ENCODE assay signal across 22 cellular contexts in genomic region chr12:97910559-97910958, GRCh38.
A peak's percentile ranks its signal among the peaks of the same experiment; 100 is the strongest.
DNase-seq lines count a peak whose midpoint lies in the region; ATAC-seq, FAIRE-seq and TF ChIP-seq lines count a peak whose summit lies in the region.
"Had no signal": no experiment of that assay in that cellular context is flagged by ENCODE, and none has a peak within 500 bp of the region (broad histone marks: within the 10 kb centered on the region; RNA-seq: fewer than 3 reads in every experiment).

No MANE protein-coding gene starts in this region.

- TF ChIP-seq POLR2A in HepG2 (IDR thresholded peaks at IDR 0.05; ENCODE audit: insufficient read depth in 1 of 2, low read depth in 2 of 2, low read length in 2 of 2) (no peak), right lobe of liver (IDR thresholded peaks at IDR 0.05) (no peak), Peyer's patch (IDR thresholded peaks at IDR 0.05) (no peak)

- no peaks in the 10 kb centered on the region for H3F3A ChIP-seq in neural progenitor cell (ENCODE audit: low read depth)

- H3K9me3 ChIP-seq in HepG2 (ENCODE audit: low read length) (no peaks in the 10 kb centered on the region), right lobe of liver (no peaks in the 10 kb centered on the region), neural progenitor cell (ENCODE audit: low read depth) (no peaks in the 10 kb centered on the region), aorta (ENCODE audit: control insufficient read depth, low read length) (no peaks in the 10 kb centered on the region), psoas muscle (no peaks in the 10 kb centered on the region), Peyer's patch (no peaks in the 10 kb centered on the region)
- H3K9me3 ChIP-seq: BLaER1 treated with 17β-estradiol and CSF1 and Interleukin-3, amounts not matched to agents 10 nM and 100 nM; Caco-2 had no signal

- H3K9me3 Mint-ChIP-seq in neural progenitor cell = no peaks in the 10 kb centered on the region
- H3K9me3 Mint-ChIP-seq: CD4-positive, alpha-beta T cell had no signal

- ATAC-seq in HepG2 = no peak
- ATAC-seq in right lobe of liver = no peak
- ATAC-seq in aorta (ENCODE audit: low FRiP score) = peak; percentile 66
- ATAC-seq in psoas muscle = no peak
- ATAC-seq: CD8-positive, alpha-beta T cell had no signal

- no peak overlapping the region for H3K4me2 ChIP-seq in HepG2 (ENCODE audit: low read depth, low read length)
- H3K4me2 ChIP-seq in neural progenitor cell = no peak overlapping the region
- H3K4me2 ChIP-seq: BLaER1 treated with 17β-estradiol and CSF1 and Interleukin-3, amounts not matched to agents 10 nM and 100 nM had no signal

- H3K36me3 ChIP-seq in HepG2 (replicated peaks in 1 of 2; ENCODE audit: control insufficient read depth in 1 of 2, insufficient read depth in 2 of 2, low read length in 2 of 2) (no peaks in the 10 kb centered on the region), right lobe of liver (no peaks in the 10 kb centered on the region), neural progenitor cell (no peaks in the 10 kb centered on the region), aorta (ENCODE audit: control insufficient read depth in 1 of 2, insufficient read depth in 2 of 2, low read length in 1 of 2) (no peaks in the 10 kb centered on the region), psoas muscle (ENCODE audit: insufficient read depth in 1 of 2, low read depth in 1 of 2) (no peaks in the 10 kb centered on the region), Peyer's patch (no peaks in the 10 kb centered on the region)
- H3K36me3 ChIP-seq: BLaER1 treated with 17β-estradiol and CSF1 and Interleukin-3, amounts not matched to agents 10 nM and 100 nM had no signal

- no peaks in the 10 kb centered on the region; a peak in 1 of 5 replicates for H3K27me3 ChIP-seq in HepG2 (ENCODE audit: control insufficient read depth in 1 of 2, insufficient read depth in 2 of 2, low read length in 2 of 2)
- H3K27me3 ChIP-seq in right lobe of liver = no peaks in the 10 kb centered on the region
- no peaks in the 10 kb centered on the region for H3K27me3 ChIP-seq in neural progenitor cell
- no peaks in the 10 kb centered on the region for H3K27me3 ChIP-seq in aorta (ENCODE audit: control insufficient read depth in 1 of 2, insufficient read depth in 2 of 2, low read length in 1 of 2)
- no peaks in the 10 kb centered on the region for H3K27me3 ChIP-seq in psoas muscle (ENCODE audit: insufficient read depth in 3 of 3, low read length in 2 of 3)
- H3K27me3 ChIP-seq in Peyer's patch = no peaks in the 10 kb centered on the region
- H3K27me3 ChIP-seq: BLaER1 treated with 17β-estradiol and CSF1 and Interleukin-3, amounts not matched to agents 10 nM and 100 nM had no signal

- no peak for TF ChIP-seq EP300 in HepG2 (IDR thresholded peaks at IDR 0.05; ENCODE audit: low read depth in 2 of 2, low read length in 2 of 2)
- TF ChIP-seq EP300 in HepG2 (CRISPR knock-in tag; IDR thresholded peaks at IDR 0.05; ENCODE audit: borderline replicate concordance) = no peak

- no peaks in the 10 kb centered on the region for H4K20me1 ChIP-seq in HepG2 (ENCODE audit: insufficient read depth, low read length)
- no peaks in the 10 kb centered on the region for H4K20me1 ChIP-seq in neural progenitor cell (ENCODE audit: low read depth)
- H4K20me1 ChIP-seq: BLaER1 treated with 17β-estradiol and CSF1 and Interleukin-3, amounts not matched to agents 10 nM and 100 nM had no signal

- H3K27ac Mint-ChIP-seq in neural progenitor cell = no peak overlapping the region
- H3K27ac Mint-ChIP-seq: B cell; CD4-positive, alpha-beta T cell; CD8-positive, alpha-beta T cell had no signal

- no peak overlapping the region for H3K27ac ChIP-seq in HepG2 (ENCODE audit: extremely low read length, insufficient read depth, low read length)
- no peak overlapping the region for H3K27ac ChIP-seq in right lobe of liver
- no peak overlapping the region for H3K27ac ChIP-seq in neural progenitor cell
- no peak overlapping the region for H3K27ac ChIP-seq in aorta (ENCODE audit: low read depth in 1 of 2, low read length in 2 of 2)
- no peak overlapping the region for H3K27ac ChIP-seq in psoas muscle
- no peak overlapping the region for H3K27ac ChIP-seq in Peyer's patch
- H3K27ac ChIP-seq: BLaER1 treated with 17β-estradiol and CSF1 and Interleukin-3, amounts not matched to agents 10 nM and 100 nM; C4-2B had no signal

- in situ Hi-C loops in HepG2 (cut with HindIII; ENCODE audit: extremely low pct_ligation_motif_present, low pct_unique_long_range_greater_than_20kb) = no loop called here

- no peak for FAIRE-seq in HepG2 (lab: Jason Lieb, UNC)
- FAIRE-seq: A204.1, D721Med, G401.6, GM12891, GM19239 had no signal

- no peaks in the 10 kb centered on the region for H3K4me1 Mint-ChIP-seq in neural progenitor cell
- H3K4me1 Mint-ChIP-seq: B cell had no signal

- H2AFZ ChIP-seq in HepG2 (ENCODE audit: low read length) = no peak overlapping the region
- peak overlapping the region; percentile 21 for H2AFZ ChIP-seq in neural progenitor cell (replicated peaks)

- CTCF ChIA-PET in HepG2 (lab: Yijun Ruan, JAX; ENCODE audit: low intra/inter-chr PET ratio, low total read pairs) = no interaction called here

- DNase-seq in HepG2 (ENCODE audit: low spot score) = no peak
- no peak for DNase-seq in right lobe of liver
- no peak for DNase-seq in neural progenitor cell (ENCODE audit: low spot score)
- DNase-seq in aorta = no peak
- DNase-seq in psoas muscle = no peak
- DNase-seq in Peyer's patch = no peak
- DNase-seq: 8988T; AML-193; Caco-2; Calu3; CD4-positive, alpha-beta T cell; CD8-positive, alpha-beta T cell; DMS79 treated with DMSO at 0.1 percent for 48 hours; GF-D8 had no signal

- no TSS peak for BruUV-seq in HepG2 (replicated peaks; lab: Mats Ljungman, UMichigan)

- H3K4me3 Mint-ChIP-seq in neural progenitor cell = no peak overlapping the region
- H3K4me3 Mint-ChIP-seq: B cell; CD4-positive, alpha-beta T cell; CD8-positive, alpha-beta T cell had no signal

- intact Hi-C loops in HepG2 (cut with micrococcal nuclease; ENCODE audit: unreplicated experiment) (no loop called here), right lobe of liver (cut with DNase I) (no loop called here), aorta (cut with DNase I) (no loop called here), psoas muscle (cut with DNase I) (no loop called here)

- H3K4me3 ChIP-seq in HepG2 (replicated peaks in 1 of 3; ENCODE audit: insufficient read depth in 1 of 3, low read depth in 2 of 3, low read length in 3 of 3) (no peak overlapping the region), right lobe of liver (no peak overlapping the region), neural progenitor cell (no peak overlapping the region), aorta (ENCODE audit: low read length in 2 of 2) (no peak overlapping the region), psoas muscle (no peak overlapping the region), Peyer's patch (no peak overlapping the region)
- H3K4me3 ChIP-seq: BLaER1 treated with 17β-estradiol and CSF1 and Interleukin-3, amounts not matched to agents 10 nM and 100 nM had no signal

- no peak for TF ChIP-seq RAD21 in HepG2 (CRISPR knock-in tag; IDR thresholded peaks at IDR 0.05)

- WGBS in HepG2 (ENCODE audit: low lambda C conversion rate) = 28% methylated on average over 3 of the region's 3 CpGs
- WGBS in right lobe of liver (ENCODE audit: insufficient coverage, low coverage, low lambda C conversion rate, missing lambda C conversion rate) = 67% methylated on average over 3 of the region's 3 CpGs
- 36 to 52% methylated on average over 3 of the region's 3 CpGs for WGBS in aorta, 2 donors
- WGBS in psoas muscle, 3 donors = 84 to 89% (median 85%) methylated on average over 3 of the region's 3 CpGs

- H3K4me1 ChIP-seq in HepG2 (ENCODE audit: insufficient read depth, low read length) (no peaks in the 10 kb centered on the region), right lobe of liver (no peaks in the 10 kb centered on the region), neural progenitor cell (no peaks in the 10 kb centered on the region), aorta (ENCODE audit: control insufficient read depth in 1 of 2, insufficient read depth in 2 of 2, low read length in 2 of 2) (no peaks in the 10 kb centered on the region), psoas muscle (no peaks in the 10 kb centered on the region), Peyer's patch (no peaks in the 10 kb centered on the region)
- H3K4me1 ChIP-seq: Caco-2 had no signal

- no peak for TF ChIP-seq CTCF in HepG2 (CRISPR knock-in tag; IDR thresholded peaks at IDR 0.05)
- TF ChIP-seq CTCF in right lobe of liver (IDR thresholded peaks at IDR 0.05) = no peak
- TF ChIP-seq CTCF in neural progenitor cell (IDR thresholded peaks at IDR 0.05) = no peak
- TF ChIP-seq CTCF in psoas muscle (IDR thresholded peaks at IDR 0.05) = no peak
- no peak for TF ChIP-seq CTCF in Peyer's patch (IDR thresholded peaks at IDR 0.05)

- POLR2A ChIA-PET in HepG2 (lab: Yijun Ruan, JAX) = no interaction called here

- H3K79me2 ChIP-seq in HepG2 (ENCODE audit: insufficient read depth, low read length) (no peaks in the 10 kb centered on the region), neural progenitor cell (ENCODE audit: low read depth) (no peaks in the 10 kb centered on the region)

- H3K36me3 Mint-ChIP-seq in neural progenitor cell = no peaks in the 10 kb centered on the region
- H3K36me3 Mint-ChIP-seq: CD8-positive, alpha-beta T cell had no signal

- H3K9ac ChIP-seq in HepG2 (ENCODE audit: insufficient read depth, low read depth, low read length) (no peak overlapping the region), neural progenitor cell (no peak overlapping the region)
- H3K9ac ChIP-seq: BLaER1 treated with 17β-estradiol and CSF1 and Interleukin-3, amounts not matched to agents 10 nM and 100 nM had no signal

- H3K27me3 Mint-ChIP-seq in neural progenitor cell (ENCODE audit: insufficient read depth, low read depth) = peaks cover 2% of the 10 kb centered on the region
- H3K27me3 Mint-ChIP-seq: B cell; CD4-positive, alpha-beta T cell had no signal

TF ChIP-seq in HepG2, 621 proteins besides CTCF, POLR2A, EP300 and RAD21:
- TF ChIP-seq ZNF317 (CRISPR knock-in tag; IDR thresholded peaks at IDR 0.05) (no peak), MAFK (conservative IDR thresholded peaks at IDR 0.05 in 1 of 2, IDR thresholded peaks at IDR 0.05 in 1 of 2; ENCODE audit: low read length in 2 of 2) (peak; percentile 1 to 17; a peak in 1 of 4 replicates), THYN1 (CRISPR knock-in tag; IDR thresholded peaks at IDR 0.05; ENCODE audit: borderline replicate concordance, low read depth) (no peak), FIP1L1 (IDR thresholded peaks at IDR 0.05; ENCODE audit: borderline replicate concordance, insufficient read depth, low read depth, low read length) (no peak), HES4 (CRISPR knock-in tag; IDR thresholded peaks at IDR 0.05; ENCODE audit: borderline replicate concordance) (no peak)
- TF ChIP-seq, protein P1, sequence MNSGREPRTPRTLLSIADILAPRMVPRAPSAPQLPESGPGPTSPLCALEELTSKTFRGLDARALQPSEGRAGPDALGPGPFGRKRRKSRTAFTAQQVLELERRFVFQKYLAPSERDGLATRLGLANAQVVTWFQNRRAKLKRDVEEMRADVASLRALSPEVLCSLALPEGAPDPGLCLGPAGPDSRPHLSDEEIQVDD (CRISPR knock-in tag; IDR thresholded peaks at IDR 0.05; ENCODE audit: borderline replicate concordance) = no peak
